Comparison of ENCODE assay signal across 8 cellular contexts in genomic region chr14:48398675-48399282, GRCh38.
DNase-seq lines count a peak whose midpoint lies in the region; ATAC-seq and TF ChIP-seq lines count a peak whose summit lies in the region.

No MANE protein-coding gene starts in this region.

- H3K36me3 ChIP-seq in neural cell (ENCODE audit: insufficient read depth, low read length), result no peaks in the 10 kb centered on the region

- DNase-seq in DMS53 treated with DMSO at 0.1 percent for 48 hours (lab: John Stamatoyannopoulos, UW; ENCODE audit: unreplicated experiment), result peak; percentile 49
- peak; percentile 75 for DNase-seq in NCI-H748 (lab: John Stamatoyannopoulos, UW; ENCODE audit: unreplicated experiment)
- no peak for DNase-seq in coronary artery (ENCODE audit: low spot score)
- DNase-seq in activated T-cell treated with anti-CD3 and anti-CD28 coated beads, Interleukin-2, amount 50 U/mL, for 48 hours, result no peak

- no peaks in the 10 kb centered on the region for H3K9me3 ChIP-seq in neural cell (ENCODE audit: low read length)

- no peaks in the 10 kb centered on the region for H3K9me2 ChIP-seq in neural cell (ENCODE audit: insufficient read depth, low read length)

- H3K4me3 ChIP-seq in coronary artery (no peak overlapping the region), neural cell (ENCODE audit: low read length) (no peak overlapping the region)

- no peak overlapping the region for H3K9ac ChIP-seq in neural cell (ENCODE audit: low read length)

- no peak for TF ChIP-seq EP300 in neural cell (conservative IDR thresholded peaks at IDR 0.05; ENCODE audit: poor library complexity, severe bottlenecking)

- no peaks in the 10 kb centered on the region for H4K20me1 ChIP-seq in neural cell (ENCODE audit: insufficient read depth)

- no peaks in the 10 kb centered on the region for H3K27me3 ChIP-seq in neural cell (ENCODE audit: insufficient read depth, low read depth, low read length)

- TF ChIP-seq CTCF in coronary artery (IDR thresholded peaks at IDR 0.05), result peak; percentile 33
- TF ChIP-seq CTCF in neural cell (IDR thresholded peaks at IDR 0.05; ENCODE audit: poor library complexity, severe bottlenecking), result peak; percentile 75

- H3K79me2 ChIP-seq in neural cell (replicated peaks; ENCODE audit: insufficient read depth, low read length), result no peaks in the 10 kb centered on the region

- peak; percentile 74 for TF ChIP-seq RAD21 in neural cell (conservative IDR thresholded peaks at IDR 0.05)

- H2AFZ ChIP-seq in neural cell (ENCODE audit: low read depth, low read length), result no peak overlapping the region

- no peak overlapping the region for H3K4me2 ChIP-seq in neural cell (ENCODE audit: low read length)

- H3K27ac ChIP-seq in coronary artery (no peak overlapping the region), neural cell (ENCODE audit: low read length) (no peak overlapping the region)

- no peaks in the 10 kb centered on the region for H3F3A ChIP-seq in neural cell (ENCODE audit: insufficient read depth, low read length, poor library complexity, severe bottlenecking)

- peak; percentile 82 for ATAC-seq in HG03103 (IDR thresholded peaks at IDR 0.05; ENCODE audit: low read depth, unreplicated experiment)
- ATAC-seq in GM21423 (IDR thresholded peaks at IDR 0.05; ENCODE audit: unreplicated experiment), result no peak
- no peak for ATAC-seq in GM21529 (IDR thresholded peaks at IDR 0.05; ENCODE audit: unreplicated experiment)

TF ChIP-seq in neural cell, 6 proteins besides CTCF, POLR2A, EP300 and RAD21:
- peak; percentile 74 for TF ChIP-seq SMC3 (conservative IDR thresholded peaks at IDR 0.05; ENCODE audit: poor library complexity)
- no peak for TF ChIP-seq REST (IDR thresholded peaks at IDR 0.05; ENCODE audit: borderline replicate concordance)
- no peak for TF ChIP-seq TAF1 (IDR thresholded peaks at IDR 0.05; ENCODE audit: low read depth)
TF ChIP-seq in neural cell: peak in this region for 1.

Comparison
In these comparisons a context has a peak if more than half of its experiments do, and no peak if none do; other contexts are left out.
1. DNase-seq: peak in DMS53 treated with DMSO at 0.1 percent for 48 hours (single experiment) and NCI-H748 (single experiment); none in coronary artery (single experiment) and activated T-cell treated with anti-CD3 and anti-CD28 coated beads, Interleukin-2, amount 50 U/mL, for 48 hours (0 of 2).